8 cellular contexts compared by ENCODE assay signal in the genomic region with DNA sequence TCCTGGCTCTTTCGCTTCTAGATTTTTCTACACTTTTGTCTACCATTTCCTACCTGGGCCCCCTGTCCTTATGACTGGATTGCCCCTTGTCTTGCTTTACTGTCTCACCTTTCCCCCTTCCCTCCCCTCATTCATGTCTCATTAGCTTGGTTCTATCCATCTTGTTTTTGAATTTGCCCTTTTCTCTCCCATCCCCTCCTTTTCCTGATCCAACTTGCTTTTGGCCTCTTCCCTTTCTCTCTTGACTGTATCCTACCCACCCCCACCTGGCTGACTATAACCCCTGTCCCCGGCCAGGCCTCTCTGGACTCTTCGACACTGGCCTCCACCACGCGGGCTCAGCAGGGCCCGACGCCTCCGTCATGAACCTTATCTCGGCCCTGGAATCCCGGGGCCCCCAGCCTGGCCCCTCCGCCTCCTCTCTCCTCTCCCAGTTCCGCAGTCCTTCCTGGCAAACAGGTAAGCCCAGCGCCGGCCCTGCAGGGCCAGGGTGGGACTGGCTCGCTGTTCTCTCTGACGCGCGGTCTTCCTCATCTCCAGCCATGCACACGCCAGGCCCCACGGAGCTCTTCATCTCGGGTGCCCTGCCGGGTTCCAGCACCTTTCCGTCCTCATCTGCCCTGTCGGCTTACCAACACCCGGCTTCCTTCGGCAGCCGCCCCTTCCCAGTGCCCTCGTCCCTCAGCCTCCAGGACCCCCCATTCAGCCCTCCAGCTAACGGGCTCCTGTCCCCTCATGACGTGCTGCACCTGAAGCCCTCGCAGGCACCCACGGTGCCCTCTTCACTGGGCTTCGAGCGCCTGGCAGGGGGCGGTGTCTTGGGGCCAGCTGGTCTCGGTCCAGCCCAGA. TPM values are rescaled to one million over a fixed set of nuclear protein-coding genes. Genes with fewer than 3 reads are reported as not detected.
DNase-seq lines count a peak whose midpoint lies in the region; ATAC-seq and TF ChIP-seq lines count a peak whose summit lies in the region.

No MANE protein-coding gene starts in this region.

- H3K36me3 ChIP-seq in DOHH2 (ENCODE audit: control insufficient read depth, low read length) (peaks cover 64% of the 10 kb centered on the region), Panc1 (ENCODE audit: control insufficient read depth, insufficient read depth, low read length) (peaks cover 4% of the 10 kb centered on the region; the same call in 1 of the 2 replicates), endocrine pancreas (ENCODE audit: control insufficient read depth, insufficient read depth, low read length) (peaks cover 6% of the 10 kb centered on the region), psoas muscle (ENCODE audit: insufficient read depth in 1 of 2, low read depth in 1 of 2) (peaks cover 0 to 54% of the 10 kb centered on the region in 2 donors)

- peaks cover 21% of the 10 kb centered on the region for H3K4me1 ChIP-seq in DOHH2 (ENCODE audit: control insufficient read depth, low read length)
- H3K4me1 ChIP-seq in Panc1 (ENCODE audit: control insufficient read depth, insufficient read depth, low read length) = peaks cover 8% of the 10 kb centered on the region
- no peaks in the 10 kb centered on the region for H3K4me1 ChIP-seq in endocrine pancreas (ENCODE audit: control insufficient read depth, insufficient read depth, low read length)
- H3K4me1 ChIP-seq in psoas muscle = peaks cover 16% of the 10 kb centered on the region

- POLR2A ChIA-PET in Panc1 (lab: Charles Lee) = no interaction called here

- H3K27ac ChIP-seq in DOHH2 (ENCODE audit: low read depth, low read length) (no peak overlapping the region), Panc1 (ENCODE audit: low read length) (peak overlapping the region; percentile 73), psoas muscle (peak overlapping the region; percentile 93)

- ATAC-seq in Panc1 = no peak
- ATAC-seq in psoas muscle = no peak
- ATAC-seq in GM19452 (IDR thresholded peaks at IDR 0.05; ENCODE audit: unreplicated experiment) = no peak
- no peak for ATAC-seq in HG02840 (IDR thresholded peaks at IDR 0.05; ENCODE audit: low FRiP score, unreplicated experiment)

- H3K4me2 ChIP-seq in DOHH2 (ENCODE audit: low read length) = peak overlapping the region; percentile 85

- H3K9me3 ChIP-seq in DOHH2 (ENCODE audit: control insufficient read depth, insufficient read depth, low read length) = no peaks in the 10 kb centered on the region
- no peaks in the 10 kb centered on the region for H3K9me3 ChIP-seq in Panc1 (ENCODE audit: control insufficient read depth, insufficient read depth, low read depth, low read length)
- H3K9me3 ChIP-seq in endocrine pancreas (ENCODE audit: control insufficient read depth, low read length) = no peaks in the 10 kb centered on the region
- H3K9me3 ChIP-seq in psoas muscle = no peaks in the 10 kb centered on the region

- peak overlapping the region; percentile 47 for H3K9ac ChIP-seq in endocrine pancreas (ENCODE audit: control insufficient read depth, insufficient read depth, low read length)

- CTCF ChIA-PET in Panc1 (lab: Charles Lee) = no interaction called here

- H3K27me3 ChIP-seq in DOHH2 (ENCODE audit: control insufficient read depth, low read length) (no peaks in the 10 kb centered on the region), Panc1 (ENCODE audit: control insufficient read depth, insufficient read depth, low read length) (no peaks in the 10 kb centered on the region), endocrine pancreas (ENCODE audit: control insufficient read depth, insufficient read depth, low read length) (no peaks in the 10 kb centered on the region), psoas muscle (ENCODE audit: insufficient read depth in 3 of 3, low read length in 2 of 3) (no peaks in the 10 kb centered on the region)

- H3F3A ChIP-seq in DOHH2 (ENCODE audit: control insufficient read depth, insufficient read depth) = peaks cover 23% of the 10 kb centered on the region

- TF ChIP-seq CTCF in DOHH2 (IDR thresholded peaks at IDR 0.05; ENCODE audit: low read depth, low read length, poor library complexity, severe bottlenecking) = no peak
- TF ChIP-seq CTCF in Panc1 (IDR thresholded peaks at IDR 0.05) = no peak
- TF ChIP-seq CTCF in psoas muscle (IDR thresholded peaks at IDR 0.05) = no peak
- no peak for TF ChIP-seq CTCF in GM13976 (IDR thresholded peaks at IDR 0.05; ENCODE audit: borderline replicate concordance, control extremely low read depth, extremely low read depth, insufficient read depth, missing control alignments)

- DNase-seq in Panc1 (ENCODE audit: low read depth, low spot score) (no peak), psoas muscle (peak; percentile 16 to 52), GM13976 (ENCODE audit: low spot score) (no peak), NCI-H524 (lab: John Stamatoyannopoulos, UW) (no peak)

- peaks cover 73% of the 10 kb centered on the region for H3K79me2 ChIP-seq in DOHH2 (ENCODE audit: control insufficient read depth, low read length)

- 89 to 94% (median 90%) methylated on average over 36 of the region's 36 CpGs for WGBS in psoas muscle, 3 donors

- intact Hi-C loops in Panc1 (cut with micrococcal nuclease; ENCODE audit: unreplicated experiment) = no loop called here
- intact Hi-C loops in psoas muscle (cut with DNase I) = loop anchor here (5.0 kb wide), 1 partner anchor 43 kb away; no protein-coding TSS in a partner anchor

- H3K9me2 ChIP-seq in DOHH2 (replicated peaks; ENCODE audit: control insufficient read depth, low read length) = no peaks in the 10 kb centered on the region

- TSS peak; percentile 55 for BruUV-seq in Panc1 (replicated peaks; lab: Mats Ljungman, UMichigan)

- H4K20me1 ChIP-seq in DOHH2 (ENCODE audit: control insufficient read depth, insufficient read depth, low read depth, low read length) = no peaks in the 10 kb centered on the region; the same call in 1 of the 2 replicates

- in situ Hi-C loops in Panc1 (cut with HindIII; ENCODE audit: low pct_unique_long_range_greater_than_20kb, low sequenced_read_pairs) = no loop called here
- in situ Hi-C loops in GM13976 (cut with MboI; ENCODE audit: low sequenced_read_pairs, unreplicated experiment) = no loop called here

- H3K4me3 ChIP-seq in DOHH2 (ENCODE audit: low read length) = peak overlapping the region; percentile 91; the same call in 1 of the 2 replicates
- H3K4me3 ChIP-seq in Panc1 (ENCODE audit: low read depth in 2 of 2, low read length in 2 of 2) = no peak overlapping the region; a peak in 1 of 4 replicates
- no peak overlapping the region for H3K4me3 ChIP-seq in endocrine pancreas (ENCODE audit: control insufficient read depth, insufficient read depth, low read length)
- peak overlapping the region; percentile 78 for H3K4me3 ChIP-seq in psoas muscle

RNA-seq across cellular contexts. Expression of a gene that starts 3.4 kb away (rescaled TPM):
- 22.9 TPM for total RNA-seq in Panc1 (2021; ENCODE audit: unreplicated experiment)
- polyA plus RNA-seq in Panc1 (2012; ENCODE audit: insufficient read length) = 23.1 TPM
- 10 to 100 TPM in 1 of 4 donors, 1 to 10 TPM in 3; 7.1 to 15.1 (median 7.6) TPM for total RNA-seq in psoas muscle
- polyA plus RNA-seq in psoas muscle = 1 to 10 TPM; 2.3 to 5.0 (median 3.1) TPM

RNA-seq across cellular contexts. Expression of a gene that starts 13.3 kb away (rescaled TPM):
- total RNA-seq in Panc1 (2021; ENCODE audit: unreplicated experiment) = 0.64 TPM
- polyA plus RNA-seq in Panc1 (2012; ENCODE audit: insufficient read length) = 0.84 TPM
- total RNA-seq in psoas muscle = under 1 TPM; 0.24 to 0.89 (median 0.69) TPM
- polyA plus RNA-seq in psoas muscle = 10 to 100 TPM in 1 of 3 donors, 1 to 10 TPM in 2; 1.4 to 16.0 (median 5.9) TPM

RNA-seq across cellular contexts. Expression of a gene that starts 14.0 kb away (rescaled TPM):
- total RNA-seq in Panc1 (2021; ENCODE audit: unreplicated experiment) (66.1 TPM), psoas muscle (10 to 100 TPM; 53.9 to 69.9 (median 58.1) TPM)
- 120 TPM for polyA plus RNA-seq in Panc1 (2012; ENCODE audit: insufficient read length)
- 100 to 1,000 TPM in 1 of 3 donors, 10 to 100 TPM in 2; 75.4 to 104 (median 95.2) TPM for polyA plus RNA-seq in psoas muscle

RNA-seq across cellular contexts. Expression of a gene that starts 45.6 kb away (rescaled TPM):
- 64.4 TPM for total RNA-seq in Panc1 (2021; ENCODE audit: unreplicated experiment)
- polyA plus RNA-seq in Panc1 (2012; ENCODE audit: insufficient read length) = 170 TPM
- 10 to 100 TPM; 22.6 to 57.0 (median 42.5) TPM for total RNA-seq in psoas muscle
- 10 to 100 TPM; 39.9 to 49.8 (median 48.4) TPM for polyA plus RNA-seq in psoas muscle

RNA-seq across cellular contexts. Expression of a gene that starts 47.6 kb away (rescaled TPM):
- 77.4 TPM for total RNA-seq in Panc1 (2021; ENCODE audit: unreplicated experiment)
- 62.1 TPM for polyA plus RNA-seq in Panc1 (2012; ENCODE audit: insufficient read length)
- 10 to 100 TPM; 45.5 to 72.9 (median 61.0) TPM for total RNA-seq in psoas muscle
- 10 to 100 TPM; 23.0 to 32.5 (median 23.8) TPM for polyA plus RNA-seq in psoas muscle

Comparison
In these comparisons a context has a peak if more than half of its experiments do, and no peak if none do; other contexts are left out.
1. H3K4me3 ChIP-seq: peak in DOHH2 (single experiment) and psoas muscle (single experiment); none in Panc1 (0 of 2) and endocrine pancreas (single experiment).
2. DNase-seq: peak in psoas muscle (2 of 2); none in Panc1 (single experiment), GM13976 (single experiment) and NCI-H524 (0 of 2).